Comparison of ENCODE assay signal across 2 cellular contexts in genomic region chr7:152710134-152710404, GRCh38.
TF ChIP-seq lines count a peak whose summit lies in the region.

No MANE protein-coding gene starts in this region.

TF ChIP-seq in HCT116, 20 proteins besides CTCF, POLR2A, EP300 and RAD21:
- no peak for TF ChIP-seq ELF1 (IDR thresholded peaks at IDR 0.05; ENCODE audit: borderline replicate concordance, low read depth)
- TF ChIP-seq CEBPB (IDR thresholded peaks at IDR 0.05; ENCODE audit: low read depth), result no peak
- no peak for TF ChIP-seq CBX3 (IDR thresholded peaks at IDR 0.05; ENCODE audit: low read depth)
- TF ChIP-seq YY1 (IDR thresholded peaks at IDR 0.05; ENCODE audit: extremely low read depth, insufficient replicate concordance, low read depth, low read length), result no peak
- TF ChIP-seq SRF (IDR thresholded peaks at IDR 0.05; ENCODE audit: low read depth), result no peak; the same call in 1 of the 2 replicates
- TF ChIP-seq MAX (IDR thresholded peaks at IDR 0.05), result no peak

TF ChIP-seq in K562, 482 proteins besides CTCF, POLR2A, EP300 and RAD21:
- no peak for TF ChIP-seq JUND (IDR thresholded peaks at IDR 0.05; ENCODE audit: borderline replicate concordance, low read depth, low read length)
- no peak for TF ChIP-seq JUND (tag; IDR thresholded peaks at IDR 0.05; ENCODE audit: borderline replicate concordance, low read depth, low read length)
- no peak for TF ChIP-seq MYNN (IDR thresholded peaks at IDR 0.05)
- no peak for TF ChIP-seq MYNN (CRISPR knock-in tag; IDR thresholded peaks at IDR 0.05)
- no peak for TF ChIP-seq GTF2B (IDR thresholded peaks at IDR 0.05; ENCODE audit: extremely low read depth, insufficient read length)
- TF ChIP-seq THRAP3 (IDR thresholded peaks at IDR 0.05; ENCODE audit: borderline replicate concordance), result no peak
- no peak for TF ChIP-seq RFX5 (IDR thresholded peaks at IDR 0.05; ENCODE audit: low read depth, low read length)
- no peak for TF ChIP-seq DPF2 (IDR thresholded peaks at IDR 0.05)
- TF ChIP-seq GMEB1 (CRISPR knock-in tag; IDR thresholded peaks at IDR 0.05), result no peak
- TF ChIP-seq SUPT5H (IDR thresholded peaks at IDR 0.05), result no peak
TF ChIP-seq in K562: peak in this region for 0.
